Comparison of ENCODE assay signal across 8 cellular contexts in the genomic region with DNA sequence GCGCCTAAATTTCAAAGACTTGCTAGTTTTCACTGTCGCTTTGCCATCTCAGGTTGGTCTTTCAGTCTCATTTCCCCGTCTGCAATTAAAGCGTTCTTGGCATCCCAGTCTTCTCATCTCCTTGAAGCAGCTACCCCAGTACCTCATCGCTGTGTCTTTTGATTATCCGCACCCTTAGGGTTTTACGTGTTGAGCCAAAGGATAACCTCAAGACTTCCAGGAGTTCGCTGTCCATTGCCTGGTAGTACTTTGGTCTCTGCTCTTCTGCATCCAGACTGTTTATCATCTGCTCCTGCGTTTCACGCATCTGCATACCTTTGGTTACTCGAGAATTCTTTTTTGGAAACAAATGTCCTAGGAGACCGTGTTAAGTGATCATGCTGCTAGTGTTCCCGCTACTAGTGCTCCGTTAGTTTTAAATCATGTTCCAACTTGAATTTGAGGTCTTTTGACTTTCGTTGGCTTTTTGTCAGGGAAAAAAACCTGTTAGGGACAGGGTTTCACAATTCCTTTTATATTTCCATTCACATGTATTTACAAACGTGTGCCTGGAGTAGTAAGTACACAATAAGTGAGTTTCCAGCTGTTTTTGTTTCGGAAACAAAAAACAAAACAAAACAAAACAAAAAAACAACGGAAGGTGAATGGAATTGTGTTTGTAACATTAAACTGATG. TPM values are rescaled to one million over a fixed set of nuclear protein-coding genes. Genes with fewer than 3 reads are reported as not detected.
A peak's percentile ranks its signal among the peaks of the same experiment; 100 is the strongest.
DNase-seq lines count a peak whose midpoint lies in the region; ATAC-seq and TF ChIP-seq lines count a peak whose summit lies in the region.

No MANE protein-coding gene starts in this region.

- no peaks in the 10 kb centered on the region for H3K9me3 ChIP-seq in Peyer's patch
- H3K9me3 ChIP-seq in mononuclear cell (ENCODE audit: low read depth, low read length), result no peaks in the 10 kb centered on the region
- no peaks in the 10 kb centered on the region for H3K9me3 ChIP-seq in aorta (ENCODE audit: control insufficient read depth, low read length)

- H3K36me3 Mint-ChIP-seq in stimulated activated naive CD8-positive, alpha-beta T cell treated with anti-CD3 and anti-CD28 coated beads, Interleukin-15, Interleukin-2, amounts not matched to agents 100 ng/mL and 50 ng/mL, for 24 hours (ENCODE audit: low read depth), result peaks cover 26% of the 10 kb centered on the region
- peaks cover 12% of the 10 kb centered on the region for H3K36me3 Mint-ChIP-seq in effector memory CD8-positive, alpha-beta T cell (ENCODE audit: insufficient read depth)

- H3K27me3 Mint-ChIP-seq in stimulated activated naive CD8-positive, alpha-beta T cell treated with anti-CD3 and anti-CD28 coated beads, Interleukin-15, Interleukin-2, amounts not matched to agents 100 ng/mL and 50 ng/mL, for 24 hours, result no peaks in the 10 kb centered on the region
- no peaks in the 10 kb centered on the region for H3K27me3 Mint-ChIP-seq in effector memory CD8-positive, alpha-beta T cell

- H3K27ac ChIP-seq in Peyer's patch (peak overlapping the region; percentile 83 to 92 (median 84)), aorta (ENCODE audit: low read depth in 1 of 2, low read length in 2 of 2) (peak overlapping the region; percentile 55 to 63)

- H3K36me3 ChIP-seq in Peyer's patch (peaks cover 0 to 15% (median 0%) of the 10 kb centered on the region in 3 donors), aorta (ENCODE audit: control insufficient read depth in 1 of 2, insufficient read depth in 2 of 2, low read length in 1 of 2) (no peaks in the 10 kb centered on the region)

- DNase-seq in stimulated activated naive CD8-positive, alpha-beta T cell treated with anti-CD3 and anti-CD28 coated beads, Interleukin-15, Interleukin-2, amounts not matched to agents 100 U/mL and 50 U/mL, for 24 hours, result no peak
- DNase-seq in Peyer's patch (no peak), aorta (no peak)
- no peak for DNase-seq in effector memory CD8-positive, alpha-beta T cell

- peak overlapping the region; percentile 91 for H3K27ac Mint-ChIP-seq in stimulated activated naive CD8-positive, alpha-beta T cell treated with anti-CD3 and anti-CD28 coated beads, Interleukin-15, Interleukin-2, amounts not matched to agents 100 ng/mL and 50 ng/mL, for 24 hours
- H3K27ac Mint-ChIP-seq in effector memory CD8-positive, alpha-beta T cell, result peak overlapping the region; percentile 94 to 95

- 3 to 4% methylated on average over 18 of the region's 18 CpGs for WGBS in aorta, 2 donors

- peak overlapping the region; percentile 83 to 98 (median 90) for H3K4me3 ChIP-seq in Peyer's patch
- H3K4me3 ChIP-seq in mononuclear cell (ENCODE audit: low read length), result peak overlapping the region; percentile 70
- H3K4me3 ChIP-seq in aorta (ENCODE audit: low read length in 2 of 2), result peak overlapping the region; percentile 67 to 85

- H3K9me3 Mint-ChIP-seq in stimulated activated naive CD8-positive, alpha-beta T cell treated with anti-CD3 and anti-CD28 coated beads, Interleukin-15, Interleukin-2, amounts not matched to agents 100 ng/mL and 50 ng/mL, for 24 hours, result no peaks in the 10 kb centered on the region
- H3K9me3 Mint-ChIP-seq in effector memory CD8-positive, alpha-beta T cell, result no peaks in the 10 kb centered on the region

- H3K4me1 Mint-ChIP-seq in stimulated activated naive CD8-positive, alpha-beta T cell treated with anti-CD3 and anti-CD28 coated beads, Interleukin-15, Interleukin-2, amounts not matched to agents 100 ng/mL and 50 ng/mL, for 24 hours (ENCODE audit: low read depth), result peaks cover 46% of the 10 kb centered on the region
- H3K4me1 Mint-ChIP-seq in effector memory CD8-positive, alpha-beta T cell (ENCODE audit: low read depth in 2 of 2), result peaks cover 17 to 31% of the 10 kb centered on the region in 2 donors

- TF ChIP-seq POLR2A in Peyer's patch (IDR thresholded peaks at IDR 0.05), result no peak

- intact Hi-C loops in aorta (cut with DNase I), result loop anchor here in 1 of 2 donors (5.0 kb wide), 1 partner anchor 34 kb away; the partner anchor contains the start of gene RC3H2

- no peaks in the 10 kb centered on the region for H3K27me3 ChIP-seq in Peyer's patch
- H3K27me3 ChIP-seq in mononuclear cell (ENCODE audit: insufficient read depth, low read length), result no peaks in the 10 kb centered on the region
- no peaks in the 10 kb centered on the region for H3K27me3 ChIP-seq in aorta (ENCODE audit: control insufficient read depth in 1 of 2, insufficient read depth in 2 of 2, low read length in 1 of 2)

- TF ChIP-seq CTCF in Peyer's patch (IDR thresholded peaks at IDR 0.05), result no peak

- ATAC-seq in stimulated activated naive CD8-positive, alpha-beta T cell treated with anti-CD3 and anti-CD28 coated beads, Interleukin-15, Interleukin-2, amounts not matched to agents 100 U/mL and 50 U/mL, for 24 hours, result no peak
- no peak for ATAC-seq in effector memory CD8-positive, alpha-beta T cell (replicated peaks)
- ATAC-seq in aorta (ENCODE audit: low FRiP score) (no peak), HG03342 (IDR thresholded peaks at IDR 0.05; ENCODE audit: unreplicated experiment) (no peak), HG03025 (IDR thresholded peaks at IDR 0.05; ENCODE audit: low FRiP score, unreplicated experiment) (no peak)

- H3K4me3 Mint-ChIP-seq in stimulated activated naive CD8-positive, alpha-beta T cell treated with anti-CD3 and anti-CD28 coated beads, Interleukin-15, Interleukin-2, amounts not matched to agents 100 ng/mL and 50 ng/mL, for 24 hours, result peak overlapping the region; percentile 91
- peak overlapping the region; percentile 92 to 93 for H3K4me3 Mint-ChIP-seq in effector memory CD8-positive, alpha-beta T cell

- H3K4me1 ChIP-seq in Peyer's patch, result peaks cover 0 to 36% (median 7%) of the 10 kb centered on the region in 4 donors
- H3K4me1 ChIP-seq in mononuclear cell (ENCODE audit: insufficient read depth, low read length), result peaks cover 24% of the 10 kb centered on the region
- H3K4me1 ChIP-seq in aorta (ENCODE audit: control insufficient read depth in 1 of 2, insufficient read depth in 2 of 2, low read length in 2 of 2), result peaks cover 0 to 2% of the 10 kb centered on the region in 2 donors

RNA-seq across cellular contexts. Expression of gene RABGAP1, which starts 0.9 kb away (rescaled TPM):
- total RNA-seq in Peyer's patch, result 10 to 100 TPM; 45.0 to 92.4 (median 49.7) TPM
- 33.8 TPM for total RNA-seq in mononuclear cell
- total RNA-seq in aorta, result 100 to 1,000 TPM in 1 of 2 donors, 10 to 100 TPM in 1; 95.6 to 100 TPM
- 10 to 100 TPM; 30.8 to 43.9 TPM for polyA plus RNA-seq in aorta

RNA-seq across cellular contexts. Expression of gene ZBTB26, which starts 10.4 kb away (rescaled TPM):
- total RNA-seq in Peyer's patch, result 10 to 100 TPM in 1 of 4 donors, 1 to 10 TPM in 3; 3.2 to 18.2 (median 6.1) TPM
- 7.5 TPM for total RNA-seq in mononuclear cell
- 1 to 10 TPM; 5.8 to 9.3 TPM for total RNA-seq in aorta
- polyA plus RNA-seq in aorta, result 1 to 10 TPM; 4.3 to 4.9 TPM

RNA-seq across cellular contexts. Expression of gene ZBTB6, which starts 28.6 kb away (rescaled TPM):
- total RNA-seq in Peyer's patch, result 10 to 100 TPM in 1 of 4 donors, 1 to 10 TPM in 3; 5.6 to 14.9 (median 7.7) TPM
- 11.2 TPM for total RNA-seq in mononuclear cell
- total RNA-seq in aorta, result 1 to 10 TPM; 8.4 to 9.0 TPM
- polyA plus RNA-seq in aorta, result 1 to 10 TPM; 4.1 to 4.8 TPM

RNA-seq across cellular contexts. Expression of gene RC3H2, which starts 36.5 kb away (rescaled TPM):
- total RNA-seq in Peyer's patch (10 to 100 TPM; 27.9 to 48.7 (median 41.7) TPM), mononuclear cell (90.0 TPM), aorta (10 to 100 TPM; 52.7 to 54.1 TPM)
- polyA plus RNA-seq in aorta, result 10 to 100 TPM; 10.8 to 14.9 TPM
